ENCODE assay signal across 11 cellular contexts in genomic region chr2:46336560-46336959, GRCh38. TPM values are rescaled to one million over a fixed set of nuclear protein-coding genes. Genes with fewer than 3 reads are reported as not detected.
DNase-seq lines count a peak whose midpoint lies in the region.
"Had no signal": no experiment of that assay in that cellular context is flagged by ENCODE, and none has a peak within 500 bp of the region (broad histone marks: within the 10 kb centered on the region; RNA-seq: fewer than 3 reads in every experiment).

No MANE protein-coding gene starts in this region.

- peaks cover 73 to 88% (median 78%) of the 10 kb centered on the region in 10 experiments for H3K4me1 ChIP-seq in BLaER1 treated with 17β-estradiol and CSF1 and Interleukin-3, amounts not matched to agents 10 nM and 100 nM

- no peaks in the 10 kb centered on the region for H3K9me3 ChIP-seq in BLaER1 treated with 17β-estradiol and CSF1 and Interleukin-3, amounts not matched to agents 10 nM and 100 nM (replicated peaks in 1 of 11)

- H4K20me1 ChIP-seq in BLaER1 treated with 17β-estradiol and CSF1 and Interleukin-3, amounts not matched to agents 10 nM and 100 nM = peaks cover 0 to 100% (median 0%) of the 10 kb centered on the region in 11 experiments; a peak in 5 of 22 replicates

- H3K4me2 ChIP-seq in BLaER1 treated with 17β-estradiol and CSF1 and Interleukin-3, amounts not matched to agents 10 nM and 100 nM = peak overlapping the region; percentile 66 to 88 (median 84)

- H3K27me3 ChIP-seq in BLaER1 treated with 17β-estradiol and CSF1 and Interleukin-3, amounts not matched to agents 10 nM and 100 nM = peaks cover 0 to 5% (median 0%) of the 10 kb centered on the region in 11 experiments; a peak in 1 of 22 replicates

- no peak overlapping the region for H3K4me3 ChIP-seq in BLaER1 treated with 17β-estradiol and CSF1 and Interleukin-3, amounts not matched to agents 10 nM and 100 nM

- DNase-seq in RPMI7951 (ENCODE audit: low read depth) = peak; percentile 31
- DNase-seq in fibroblast of peridontal ligament (ENCODE audit: extremely low read depth) = peak; percentile 82
- DNase-seq in pons (ENCODE audit: low spot score) = peak; percentile 19
- no peak for DNase-seq in middle frontal gyrus (ENCODE audit: extremely low spot score, low spot score)
- no peak for DNase-seq in SKM-1 (lab: John Stamatoyannopoulos, UW; ENCODE audit: unreplicated experiment)
- DNase-seq in GF-D8 (lab: John Stamatoyannopoulos, UW) = no peak
- no peak for DNase-seq in globus pallidus (ENCODE audit: low spot score)
- DNase-seq: activated naive CD4-positive, alpha-beta T cell treated with anti-CD3 and anti-CD28 coated beads, Interleukin-2, amount 50 U/mL, for 16 hours; NCI-H2029 treated with DMSO at 0.1 percent for 48 hours; T1000 had no signal

- peak overlapping the region in 3 of 11 experiments; percentile 53 to 66 (median 54); a peak in 5 of 22 replicates for H3K27ac ChIP-seq in BLaER1 treated with 17β-estradiol and CSF1 and Interleukin-3, amounts not matched to agents 10 nM and 100 nM

- no peaks in the 10 kb centered on the region for H3K36me3 ChIP-seq in BLaER1 treated with 17β-estradiol and CSF1 and Interleukin-3, amounts not matched to agents 10 nM and 100 nM

- 0 out of 22 replicates have a peak overlapping the region, but pooled peaks of 1 of the 11 experiments have one; percentile 13 for H3K9ac ChIP-seq in BLaER1 treated with 17β-estradiol and CSF1 and Interleukin-3, amounts not matched to agents 10 nM and 100 nM

RNA-seq across cellular contexts. Expression of gene EPAS1, which starts 39.4 kb away (rescaled TPM):
- total RNA-seq in RPMI7951 (2014; rRNA removed; shearing (Covaris generic)) = 12.3 and 18.5 TPM in 2 replicates

Comparison
In these comparisons a context has a peak if more than half of its experiments do, and no peak if none do; other contexts are left out.
1. DNase-seq: peak in RPMI7951 (single experiment), fibroblast of peridontal ligament (single experiment) and pons (single experiment); none in middle frontal gyrus (single experiment), SKM-1 (single experiment), GF-D8 (single experiment) and globus pallidus (single experiment).